In the genomic region with DNA sequence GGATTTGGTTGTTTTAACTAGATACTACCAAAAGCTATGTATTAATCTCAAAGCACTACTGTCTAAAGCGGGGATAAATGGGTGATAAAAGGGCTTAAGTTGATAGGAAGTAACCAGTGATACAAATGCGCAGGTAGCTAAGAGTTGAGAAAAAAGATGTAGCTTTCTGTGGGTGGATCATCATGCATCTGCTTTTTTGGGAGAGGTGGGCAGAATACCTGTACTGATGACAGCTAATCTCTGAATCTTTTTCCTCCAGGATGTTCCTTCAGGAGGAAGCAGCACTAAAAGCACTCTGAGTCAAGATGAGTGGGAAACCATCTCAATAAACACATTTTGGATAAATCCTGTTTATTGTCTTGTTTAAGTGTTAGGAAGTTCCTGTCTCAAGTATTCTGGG, we compare ENCODE assay signal across 7 cellular contexts. TPM values are rescaled to one million over a fixed set of nuclear protein-coding genes. Genes with fewer than 3 reads are reported as not detected.
DNase-seq lines count a peak whose midpoint lies in the region; ATAC-seq and TF ChIP-seq lines count a peak whose summit lies in the region.

No MANE protein-coding gene starts in this region.

- peaks cover 18% of the 10 kb centered on the region for H3K4me1 ChIP-seq in hepatocyte (ENCODE audit: insufficient read depth)

- peaks cover 14% of the 10 kb centered on the region for H4K20me1 ChIP-seq in hepatocyte (ENCODE audit: insufficient read depth, poor library complexity, severe bottlenecking)

- no peaks in the 10 kb centered on the region for H3K27me3 Mint-ChIP-seq in activated CD8-positive, alpha-beta T cell treated with anti-CD3 and anti-CD28 coated beads for 36 hours

- 78% methylated on average over 2 of the region's 2 CpGs for WGBS in hepatocyte (ENCODE audit: low lambda C conversion rate, missing lambda C conversion rate)

- H3K4me3 Mint-ChIP-seq in activated CD8-positive, alpha-beta T cell treated with anti-CD3 and anti-CD28 coated beads for 36 hours: peak overlapping the region; percentile 95
- peak overlapping the region; percentile 88 for H3K4me3 Mint-ChIP-seq in stimulated activated effector memory CD8-positive, alpha-beta T cell treated with anti-CD3 and anti-CD28 coated beads, Interleukin-12 subunit alpha, Interleukin-12 subunit beta, amount 100 ng/mL, for 72 hours

- H3K9me3 Mint-ChIP-seq in activated CD8-positive, alpha-beta T cell treated with anti-CD3 and anti-CD28 coated beads for 36 hours: peaks cover 2% of the 10 kb centered on the region
- no peaks in the 10 kb centered on the region for H3K9me3 Mint-ChIP-seq in stimulated activated effector memory CD8-positive, alpha-beta T cell treated with anti-CD3 and anti-CD28 coated beads, Interleukin-12 subunit alpha, Interleukin-12 subunit beta, amount 100 ng/mL, for 72 hours

- H2AFZ ChIP-seq in hepatocyte: no peak overlapping the region

- CTCF ChIA-PET in activated CD8-positive, alpha-beta T cell treated with anti-CD3 and anti-CD28 coated beads for 36 hours (lab: Charles Lee): interaction anchor here (0.9 to 2.2 kb wide), 6 partner anchors 15 to 343 kb away, joined by 3 to 7 read pairs (median 4); a partner anchor contains a TSS

- no peaks in the 10 kb centered on the region for H3K9me2 ChIP-seq in hepatocyte (replicated peaks; ENCODE audit: insufficient read depth)

- H3K27ac ChIP-seq in hepatocyte: peak overlapping the region; percentile 93

- POLR2A ChIA-PET in activated CD8-positive, alpha-beta T cell treated with anti-CD3 and anti-CD28 coated beads for 36 hours (lab: Charles Lee): interaction anchor here (0.6 to 12.7 kb wide), 21 partner anchors 10 to 423 kb away, joined by 3 to 237 read pairs (median 5); a partner anchor contains a TSS

- peaks cover 22% of the 10 kb centered on the region for H3K4me1 Mint-ChIP-seq in activated CD8-positive, alpha-beta T cell treated with anti-CD3 and anti-CD28 coated beads for 36 hours (ENCODE audit: low read depth)
- H3K4me1 Mint-ChIP-seq in stimulated activated effector memory CD8-positive, alpha-beta T cell treated with anti-CD3 and anti-CD28 coated beads, Interleukin-12 subunit alpha, Interleukin-12 subunit beta, amount 100 ng/mL, for 72 hours: peaks cover 42% of the 10 kb centered on the region

- H3K36me3 Mint-ChIP-seq in activated CD8-positive, alpha-beta T cell treated with anti-CD3 and anti-CD28 coated beads for 36 hours (ENCODE audit: low read depth): peaks cover 51% of the 10 kb centered on the region
- peaks cover 70% of the 10 kb centered on the region for H3K36me3 Mint-ChIP-seq in stimulated activated effector memory CD8-positive, alpha-beta T cell treated with anti-CD3 and anti-CD28 coated beads, Interleukin-12 subunit alpha, Interleukin-12 subunit beta, amount 100 ng/mL, for 72 hours

- ATAC-seq in activated CD8-positive, alpha-beta T cell treated with anti-CD3 and anti-CD28 coated beads for 36 hours: no peak
- no peak for ATAC-seq in stimulated activated effector memory CD8-positive, alpha-beta T cell treated with anti-CD3 and anti-CD28 coated beads, Interleukin-12 subunit alpha, Interleukin-12 subunit beta, amount 100 ng/mL, for 72 hours
- ATAC-seq in activated CD4-positive, CD25-positive, alpha-beta regulatory T cell treated with anti-CD3 and anti-CD28 coated beads, Interleukin-2, amount 50 U/mL, for 24 hours: no peak
- ATAC-seq in omental fat pad (ENCODE audit: low FRiP score): no peak

- H3K27me3 ChIP-seq in hepatocyte: no peaks in the 10 kb centered on the region

- no peaks in the 10 kb centered on the region for H3K9me3 ChIP-seq in hepatocyte (ENCODE audit: low read depth)

- H3K4me3 ChIP-seq in HFF-Myc (replicated peaks; ENCODE audit: low read depth, low read length) (peak overlapping the region; percentile 79), hepatocyte (peak overlapping the region; percentile 71)

- H3K36me3 ChIP-seq in hepatocyte (replicated peaks; ENCODE audit: insufficient read depth, low read depth): peaks cover 2% of the 10 kb centered on the region

- H3K79me2 ChIP-seq in hepatocyte: peaks cover 26% of the 10 kb centered on the region

- peak overlapping the region; percentile 86 for H3K4me2 ChIP-seq in hepatocyte

- DNase-seq in HFF-Myc (ENCODE audit: extremely low read depth, low read depth) (no peak), hepatocyte (ENCODE audit: low spot score) (no peak), iPS-NIHi7 (ENCODE audit: extremely low spot score) (no peak), omental fat pad (ENCODE audit: low spot score) (no peak)
- no peak for DNase-seq in activated CD8-positive, alpha-beta T cell treated with anti-CD3 and anti-CD28 coated beads for 36 hours
- no peak for DNase-seq in stimulated activated effector memory CD8-positive, alpha-beta T cell treated with anti-CD3 and anti-CD28 coated beads, Interleukin-12 subunit alpha, Interleukin-12 subunit beta, amount 100 ng/mL, for 72 hours (ENCODE audit: low spot score in 2 of 2)

- intact Hi-C loops in activated CD8-positive, alpha-beta T cell treated with anti-CD3 and anti-CD28 coated beads for 36 hours (cut with micrococcal nuclease): loop anchor here (2.0 to 10.0 kb wide), 3 partner anchors 35 to 273 kb away; a partner anchor contains a TSS

- peak overlapping the region; percentile 98 for H3K27ac Mint-ChIP-seq in activated CD8-positive, alpha-beta T cell treated with anti-CD3 and anti-CD28 coated beads for 36 hours
- peak overlapping the region; percentile 99 for H3K27ac Mint-ChIP-seq in stimulated activated effector memory CD8-positive, alpha-beta T cell treated with anti-CD3 and anti-CD28 coated beads, Interleukin-12 subunit alpha, Interleukin-12 subunit beta, amount 100 ng/mL, for 72 hours

- TF ChIP-seq CTCF in HFF-Myc (IDR thresholded peaks at IDR 0.05; ENCODE audit: low read depth, low read length, missing control alignments) (no peak), hepatocyte (IDR thresholded peaks at IDR 0.05; ENCODE audit: poor library complexity) (no peak), omental fat pad (IDR thresholded peaks at IDR 0.05) (no peak)
- TF ChIP-seq CTCF in activated CD8-positive, alpha-beta T cell treated with anti-CD3 and anti-CD28 coated beads for 36 hours (IDR thresholded peaks at IDR 0.05): no peak

RNA-seq across cellular contexts. Expression of a gene that starts 1.2 kb away (rescaled TPM):
- 1,000 to 10,000 TPM; 1,638 to 1,644 TPM for total RNA-seq in activated CD8-positive, alpha-beta T cell treated with anti-CD3 and anti-CD28 coated beads for 36 hours
- 2,478 and 2,548 TPM in 2 replicates for total RNA-seq in hepatocyte
- 1,603 and 1,696 TPM in 2 replicates for polyA plus RNA-seq in hepatocyte
- total RNA-seq in omental fat pad: 1,000 to 10,000 TPM; 1,559 to 2,240 (median 2,115) TPM

RNA-seq across cellular contexts. Expression of a gene that starts 5.7 kb away (rescaled TPM):
- 10 to 100 TPM; 41.7 to 45.6 TPM for total RNA-seq in activated CD8-positive, alpha-beta T cell treated with anti-CD3 and anti-CD28 coated beads for 36 hours
- total RNA-seq in hepatocyte: 25.9 and 39.6 TPM in 2 replicates
- 98.7 and 125 TPM in 2 replicates for polyA plus RNA-seq in hepatocyte
- 10 to 100 TPM; 62.7 to 87.5 (median 78.3) TPM for total RNA-seq in omental fat pad

RNA-seq across cellular contexts. Expression of a gene that starts 14.3 kb away (rescaled TPM):
- total RNA-seq in activated CD8-positive, alpha-beta T cell treated with anti-CD3 and anti-CD28 coated beads for 36 hours: 100 to 1,000 TPM; 151 to 153 TPM
- total RNA-seq in hepatocyte (213 and 240 TPM in 2 replicates), omental fat pad (100 to 1,000 TPM; 190 to 258 (median 208) TPM)
- polyA plus RNA-seq in hepatocyte: 215 and 217 TPM in 2 replicates

RNA-seq across cellular contexts. Expression of a gene that starts 24.1 kb away (rescaled TPM):
- total RNA-seq in activated CD8-positive, alpha-beta T cell treated with anti-CD3 and anti-CD28 coated beads for 36 hours: 1 to 10 TPM; 8.3 to 8.8 TPM
- 10.9 and 15.1 TPM in 2 replicates for total RNA-seq in hepatocyte
- 8.6 and 16.6 TPM in 2 replicates for polyA plus RNA-seq in hepatocyte
- 10 to 100 TPM in 1 of 4 donors, 1 to 10 TPM in 3; 6.1 to 19.1 (median 8.5) TPM for total RNA-seq in omental fat pad

RNA-seq across cellular contexts. Expression of a gene that starts 28.5 kb away (rescaled TPM):
- 10 to 100 TPM; 40.3 to 42.2 TPM for total RNA-seq in activated CD8-positive, alpha-beta T cell treated with anti-CD3 and anti-CD28 coated beads for 36 hours
- 141 and 158 TPM in 2 replicates for total RNA-seq in hepatocyte
- polyA plus RNA-seq in hepatocyte: 163 and 174 TPM in 2 replicates
- total RNA-seq in omental fat pad: 100 to 1,000 TPM in 3 of 4 donors, 10 to 100 TPM in 1; 80.5 to 125 (median 116) TPM
